8 cellular contexts compared by ENCODE assay signal in the genomic region with DNA sequence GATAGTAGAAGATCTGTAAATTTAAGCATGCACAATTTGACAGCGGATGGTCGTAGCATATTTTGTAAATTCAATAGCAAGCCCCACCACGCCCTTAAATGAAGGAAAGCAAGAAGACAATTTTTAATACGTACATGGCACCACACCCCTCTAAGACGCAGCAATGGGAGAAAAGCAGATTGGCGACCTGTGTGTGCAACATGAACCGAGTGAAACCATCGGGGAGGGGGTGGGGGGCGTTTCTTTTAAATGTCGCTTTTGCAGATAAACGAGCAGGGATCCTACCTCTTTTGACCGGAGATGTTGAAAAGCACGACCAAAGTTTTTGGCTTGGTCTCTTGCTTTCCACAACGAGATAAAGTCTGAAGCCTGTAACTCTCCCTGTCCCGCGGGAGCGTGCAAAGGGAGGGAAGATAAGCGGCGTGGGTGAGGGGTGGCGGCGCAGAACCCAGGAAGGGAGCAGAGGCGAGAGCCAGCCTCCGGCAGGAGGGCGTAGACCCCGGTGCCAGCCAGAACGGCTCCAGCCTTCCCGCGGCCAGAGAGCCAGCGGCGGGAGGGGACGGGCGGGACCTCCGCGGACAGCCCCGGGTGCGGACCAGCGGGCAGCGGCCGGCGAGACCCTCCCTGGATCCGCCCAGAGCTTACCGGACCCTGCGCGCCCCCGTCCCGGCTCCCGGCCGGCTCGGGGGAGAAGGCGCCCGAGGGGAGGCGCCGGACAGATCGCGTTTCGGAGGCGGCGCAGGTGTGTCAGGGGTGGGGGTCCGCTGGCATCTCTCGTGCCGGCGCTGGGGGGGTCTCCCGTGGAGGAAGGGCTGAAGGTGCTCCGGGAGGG. TPM values are rescaled to one million over a fixed set of nuclear protein-coding genes. Genes with fewer than 3 reads are reported as not detected.
DNase-seq lines count a peak whose midpoint lies in the region; ATAC-seq and TF ChIP-seq lines count a peak whose summit lies in the region.

A gene with protein sequence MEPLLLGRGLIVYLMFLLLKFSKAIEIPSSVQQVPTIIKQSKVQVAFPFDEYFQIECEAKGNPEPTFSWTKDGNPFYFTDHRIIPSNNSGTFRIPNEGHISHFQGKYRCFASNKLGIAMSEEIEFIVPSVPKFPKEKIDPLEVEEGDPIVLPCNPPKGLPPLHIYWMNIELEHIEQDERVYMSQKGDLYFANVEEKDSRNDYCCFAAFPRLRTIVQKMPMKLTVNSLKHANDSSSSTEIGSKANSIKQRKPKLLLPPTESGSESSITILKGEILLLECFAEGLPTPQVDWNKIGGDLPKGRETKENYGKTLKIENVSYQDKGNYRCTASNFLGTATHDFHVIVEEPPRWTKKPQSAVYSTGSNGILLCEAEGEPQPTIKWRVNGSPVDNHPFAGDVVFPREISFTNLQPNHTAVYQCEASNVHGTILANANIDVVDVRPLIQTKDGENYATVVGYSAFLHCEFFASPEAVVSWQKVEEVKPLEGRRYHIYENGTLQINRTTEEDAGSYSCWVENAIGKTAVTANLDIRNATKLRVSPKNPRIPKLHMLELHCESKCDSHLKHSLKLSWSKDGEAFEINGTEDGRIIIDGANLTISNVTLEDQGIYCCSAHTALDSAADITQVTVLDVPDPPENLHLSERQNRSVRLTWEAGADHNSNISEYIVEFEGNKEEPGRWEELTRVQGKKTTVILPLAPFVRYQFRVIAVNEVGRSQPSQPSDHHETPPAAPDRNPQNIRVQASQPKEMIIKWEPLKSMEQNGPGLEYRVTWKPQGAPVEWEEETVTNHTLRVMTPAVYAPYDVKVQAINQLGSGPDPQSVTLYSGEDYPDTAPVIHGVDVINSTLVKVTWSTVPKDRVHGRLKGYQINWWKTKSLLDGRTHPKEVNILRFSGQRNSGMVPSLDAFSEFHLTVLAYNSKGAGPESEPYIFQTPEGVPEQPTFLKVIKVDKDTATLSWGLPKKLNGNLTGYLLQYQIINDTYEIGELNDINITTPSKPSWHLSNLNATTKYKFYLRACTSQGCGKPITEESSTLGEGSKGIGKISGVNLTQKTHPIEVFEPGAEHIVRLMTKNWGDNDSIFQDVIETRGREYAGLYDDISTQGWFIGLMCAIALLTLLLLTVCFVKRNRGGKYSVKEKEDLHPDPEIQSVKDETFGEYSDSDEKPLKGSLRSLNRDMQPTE (N-terminal part only) (plus strand): TSS at position 442 of the 832 bp plus-strand sequence. CDS start 123,014 bp downstream, outside the sequence.

- H3K9me3 ChIP-seq in stomach smooth muscle (ENCODE audit: control insufficient read depth in 2 of 2, low read length in 2 of 2): no peaks in the 10 kb centered on the region

- H3K4me3 ChIP-seq in WI38 (ENCODE audit: low read depth, low read length): peak within 1 kb of the TSS; percentile 55
- peak within 1 kb of the TSS; percentile 49 to 66 for H3K4me3 ChIP-seq in stomach smooth muscle (ENCODE audit: low read length in 2 of 2)

- no peak within 1 kb of the TSS for H3K27ac Mint-ChIP-seq in activated T-helper 1 cell treated with anti-CD3 and anti-CD28 coated beads, Interleukin-12 subunit alpha, Interleukin-12 subunit beta, Interleukin-2, Interleukin-4 antibody, amounts not matched to agents 30 ng/mL and 10 ng/mL and 1 ng/mL, durations not matched to agents 14 hours and 24 hours and 36 hours

- no peak within 1 kb of the TSS for H3K4me3 Mint-ChIP-seq in activated T-helper 1 cell treated with anti-CD3 and anti-CD28 coated beads, Interleukin-12 subunit alpha, Interleukin-12 subunit beta, Interleukin-2, Interleukin-4 antibody, amounts not matched to agents 30 ng/mL and 10 ng/mL and 1 ng/mL, durations not matched to agents 14 hours and 24 hours and 36 hours

- no peaks in the 10 kb centered on the region for H3K36me3 Mint-ChIP-seq in activated T-helper 1 cell treated with anti-CD3 and anti-CD28 coated beads, Interleukin-12 subunit alpha, Interleukin-12 subunit beta, Interleukin-2, Interleukin-4 antibody, amounts not matched to agents 30 ng/mL and 10 ng/mL and 1 ng/mL, durations not matched to agents 14 hours and 24 hours and 36 hours (ENCODE audit: low read depth)

- no peak within 1 kb of the TSS for H3K27ac ChIP-seq in stomach smooth muscle (ENCODE audit: low read length)

- TF ChIP-seq CTCF in WI38 (IDR thresholded peaks at IDR 0.05; ENCODE audit: low read depth, low read length): no peak

- no peaks in the 10 kb centered on the region for H3K4me1 Mint-ChIP-seq in activated T-helper 1 cell treated with anti-CD3 and anti-CD28 coated beads, Interleukin-12 subunit alpha, Interleukin-12 subunit beta, Interleukin-2, Interleukin-4 antibody, amounts not matched to agents 30 ng/mL and 10 ng/mL and 1 ng/mL, durations not matched to agents 14 hours and 24 hours and 36 hours (ENCODE audit: low read depth)

- no peaks in the 10 kb centered on the region for H3K9me3 Mint-ChIP-seq in activated T-helper 1 cell treated with anti-CD3 and anti-CD28 coated beads, Interleukin-12 subunit alpha, Interleukin-12 subunit beta, Interleukin-2, Interleukin-4 antibody, amounts not matched to agents 30 ng/mL and 10 ng/mL and 1 ng/mL, durations not matched to agents 14 hours and 24 hours and 36 hours

- peaks cover 0 to 45% of the 10 kb centered on the region in 2 donors for H3K27me3 ChIP-seq in stomach smooth muscle (ENCODE audit: control insufficient read depth in 1 of 2, insufficient read depth in 2 of 2, low read length in 2 of 2)

- H3K27me3 Mint-ChIP-seq in activated T-helper 1 cell treated with anti-CD3 and anti-CD28 coated beads, Interleukin-12 subunit alpha, Interleukin-12 subunit beta, Interleukin-2, Interleukin-4 antibody, amounts not matched to agents 30 ng/mL and 10 ng/mL and 1 ng/mL, durations not matched to agents 14 hours and 24 hours and 36 hours (ENCODE audit: insufficient read depth): peaks cover 10% of the 10 kb centered on the region

- intact Hi-C loops in activated T-helper 1 cell treated with anti-CD3 and anti-CD28 coated beads, Interleukin-12 subunit alpha, Interleukin-12 subunit beta, Interleukin-2, Interleukin-4 antibody, amounts not matched to agents 30 ng/mL and 10 ng/mL and 1 ng/mL, durations not matched to agents 14 hours and 24 hours and 36 hours (cut with micrococcal nuclease): no loop called here

- ATAC-seq in HG02610 (IDR thresholded peaks at IDR 0.05; ENCODE audit: unreplicated experiment): no peak
- ATAC-seq in HG03565 (IDR thresholded peaks at IDR 0.05; ENCODE audit: unreplicated experiment): no peak

- no peaks in the 10 kb centered on the region for H3K36me3 ChIP-seq in stomach smooth muscle (ENCODE audit: control insufficient read depth in 2 of 2, insufficient read depth in 2 of 2, low read length in 2 of 2)

- peaks cover 17% of the 10 kb centered on the region for H3K4me1 ChIP-seq in stomach smooth muscle (ENCODE audit: control insufficient read depth, insufficient read depth, low read length)

- DNase-seq in DMS53 (lab: John Stamatoyannopoulos, UW) (peak; percentile 13), DMS53 treated with DMSO at 0.1 percent for 48 hours (lab: John Stamatoyannopoulos, UW; ENCODE audit: unreplicated experiment) (no peak), iPS-NIHi11 (ENCODE audit: low spot score) (peak; percentile 6)
- DNase-seq in activated T-helper 1 cell treated with anti-CD3 and anti-CD28 coated beads, Interleukin-12 subunit alpha, Interleukin-12 subunit beta, Interleukin-2, Interleukin-4 antibody, amounts not matched to agents 30 ng/mL and 10 ng/mL and 1 ng/mL, durations not matched to agents 14 hours and 24 hours and 36 hours (ENCODE audit: low spot score): no peak

- peak within 1 kb of the TSS in 1 of 2 donors; percentile 38 for H3K9ac ChIP-seq in stomach smooth muscle (ENCODE audit: low read length in 2 of 2)

RNA-seq across cellular contexts. Expression of the gene that starts here (rescaled TPM):
- total RNA-seq in activated T-helper 1 cell treated with anti-CD3 and anti-CD28 coated beads, Interleukin-12 subunit alpha, Interleukin-12 subunit beta, Interleukin-2, Interleukin-4 antibody, amounts not matched to agents 30 ng/mL and 10 ng/mL and 1 ng/mL, durations not matched to agents 14 hours and 24 hours and 36 hours: not detected in 2 replicates

Comparison
In these comparisons a context has a peak if more than half of its experiments do, and no peak if none do; other contexts are left out.
1. DNase-seq: peak in DMS53 (single experiment) and iPS-NIHi11 (single experiment); none in DMS53 treated with DMSO at 0.1 percent for 48 hours (single experiment) and activated T-helper 1 cell treated with anti-CD3 and anti-CD28 coated beads, Interleukin-12 subunit alpha, Interleukin-12 subunit beta, Interleukin-2, Interleukin-4 antibody, amounts not matched to agents 30 ng/mL and 10 ng/mL and 1 ng/mL, durations not matched to agents 14 hours and 24 hours and 36 hours (single experiment).